20 cellular contexts compared by ENCODE assay signal in genomic region chr13:49020328-49020727, GRCh38.
"Had no signal": no experiment of that assay in that cellular context is flagged by ENCODE, and none has a peak within 500 bp of the region (broad histone marks: within the 10 kb centered on the region; RNA-seq: fewer than 3 reads in every experiment).

No MANE protein-coding gene starts in this region.

- ATAC-seq: activated CD8-positive, alpha-beta memory T cell treated with anti-CD3 and anti-CD28 coated beads, Interleukin-2, amount 10 ng/mL, durations not matched to agents 7 days and 5 days; PC-3 had no signal

- H3K9ac ChIP-seq: KMS-11 had no signal

- DNase-seq: activated CD4-positive, alpha-beta T cell treated with anti-CD3 and anti-CD28 coated beads for 1 hour; activated CD4-positive, alpha-beta T cell treated with anti-CD3 and anti-CD28 coated beads, Interleukin-2, amount 10 ng/mL, durations not matched to agents 24 days and 14 days; activated CD4-positive, alpha-beta T cell treated with anti-CD3 and anti-CD28 coated beads, Interleukin-2, amount 50 U/mL, for 48 hours; activated CD8-positive, alpha-beta memory T cell treated with anti-CD3 and anti-CD28 coated beads, Interleukin-2, amount 10 ng/mL, durations not matched to agents 7 days and 5 days; activated gamma-delta T cell; activated naive CD4-positive, alpha-beta T cell treated with anti-CD3 and anti-CD28 coated beads for 36 hours; activated T-cell treated with anti-CD3 and anti-CD28 coated beads, Interleukin-2, amount 50 U/mL, for 4 hours; brain microvascular endothelial cell; NCI-H1092; NCI-H1417; NCI-H1930; NCI-H2107; NCI-H345; NCI-H510A treated with DMSO at 0.1 percent for 48 hours; NCI-H69; NK-92 treated with Interleukin-12 subunit alpha and Interleukin-12 subunit beta, amount 100 ng/mL, for 24 hours; PC-3; SHP77 treated with DMSO at 0.1 percent for 48 hours had no signal

- H3K4me2 ChIP-seq: KMS-11 had no signal

- H3K36me3 ChIP-seq: brain microvascular endothelial cell, cardiac muscle cell had no signal

- H3K27me3 ChIP-seq: brain microvascular endothelial cell, cardiac muscle cell had no signal

- H3K27ac ChIP-seq: brain microvascular endothelial cell, cardiac muscle cell, KMS-11 had no signal

- H3K4me3 ChIP-seq: cardiac muscle cell had no signal
